In the genomic region with DNA sequence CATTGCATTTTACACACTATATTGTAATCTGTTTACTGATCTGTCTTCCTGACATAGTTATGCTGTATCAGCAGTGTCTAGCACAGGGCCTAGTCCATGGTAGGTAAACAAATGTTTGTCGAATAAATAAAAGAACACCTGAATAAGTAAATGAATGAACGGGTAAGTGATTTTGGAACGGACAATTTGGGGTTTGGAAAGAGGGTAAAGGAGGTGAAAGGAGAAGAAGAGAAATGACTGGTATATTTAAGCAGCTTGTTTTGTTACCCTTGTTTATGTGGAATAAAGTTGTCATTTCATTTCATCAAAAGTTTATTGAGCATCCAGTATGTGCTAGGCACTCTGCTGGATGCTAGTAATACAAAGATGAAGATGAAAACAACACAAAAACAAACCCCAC, we compare ENCODE assay signal across 28 cellular contexts. TPM values are rescaled to one million over a fixed set of nuclear protein-coding genes. Genes with fewer than 3 reads are reported as not detected.
DNase-seq lines count a peak whose midpoint lies in the region; ATAC-seq and TF ChIP-seq lines count a peak whose summit lies in the region.
"Had no signal": no experiment of that assay in that cellular context is flagged by ENCODE, and none has a peak within 500 bp of the region (broad histone marks: within the 10 kb centered on the region; RNA-seq: fewer than 3 reads in every experiment).

A gene (plus strand): TSS at position 301 of the 400 bp plus-strand sequence.

- H3K27ac ChIP-seq in BLaER1 = no peak within 1 kb of the TSS
- H3K27ac ChIP-seq in HL-60 (replicated peaks) = peak within 1 kb of the TSS; percentile 39; the same call in 1 of the 2 replicates
- H3K27ac ChIP-seq in neural progenitor cell = no peak within 1 kb of the TSS
- no peak within 1 kb of the TSS for H3K27ac ChIP-seq in right cardiac atrium (ENCODE audit: low read length)
- H3K27ac ChIP-seq: sigmoid colon, testis had no signal

- no peaks in the 10 kb centered on the region for H3K79me2 ChIP-seq in neural progenitor cell (ENCODE audit: low read depth)

- H3K27me3 Mint-ChIP-seq in glutamatergic neuron (ENCODE audit: unreplicated experiment) (peaks cover 17% of the 10 kb centered on the region), neural progenitor cell (ENCODE audit: insufficient read depth, low read depth) (peaks cover 20% of the 10 kb centered on the region)

- ATAC-seq in right cardiac atrium = no peak
- ATAC-seq in GM18517 (IDR thresholded peaks at IDR 0.05; ENCODE audit: unreplicated experiment) = no peak
- no peak for ATAC-seq in HG02610 (IDR thresholded peaks at IDR 0.05; ENCODE audit: unreplicated experiment)
- ATAC-seq: activated naive CD4-positive, alpha-beta T cell treated with anti-CD3 and anti-CD28 coated beads, Interleukin-2, amount 50 U/mL, for 72 hours; gastrocnemius medialis; stimulated activated memory B cell treated with anti-CD40 and anti-IgM and Interleukin-4, amounts not matched to agents 10 μg/mL and 1 μg/mL and 100 μg/mL, for 72 hours had no signal

- intact Hi-C loops in right cardiac atrium (cut with DNase I) = no loop called here

- peaks cover 9% of the 10 kb centered on the region for H3K4me1 Mint-ChIP-seq in glutamatergic neuron (ENCODE audit: low read depth, unreplicated experiment)
- peaks cover 11% of the 10 kb centered on the region for H3K4me1 Mint-ChIP-seq in neural progenitor cell
- H3K4me1 Mint-ChIP-seq: stimulated activated memory B cell treated with anti-CD40 and anti-IgM and Interleukin-4, amounts not matched to agents 10 μg/mL and 1 μg/mL and 100 μg/mL, for 72 hours had no signal

- H3K9ac ChIP-seq in BLaER1 (no peak within 1 kb of the TSS), neural progenitor cell (no peak within 1 kb of the TSS)

- peak within 1 kb of the TSS; percentile 45 for H2AFZ ChIP-seq in neural progenitor cell (replicated peaks)

- H3K4me3 Mint-ChIP-seq in glutamatergic neuron (ENCODE audit: unreplicated experiment) = peak within 1 kb of the TSS; percentile 34
- peak within 1 kb of the TSS; percentile 24 for H3K4me3 Mint-ChIP-seq in neural progenitor cell
- H3K4me3 Mint-ChIP-seq: stimulated activated memory B cell treated with anti-CD40 and anti-IgM and Interleukin-4, amounts not matched to agents 10 μg/mL and 1 μg/mL and 100 μg/mL, for 72 hours had no signal

- peaks cover 14% of the 10 kb centered on the region for H3F3A ChIP-seq in neural progenitor cell (ENCODE audit: low read depth)

- H3K4me1 ChIP-seq in BLaER1 (peaks cover 17% of the 10 kb centered on the region), neural progenitor cell (peaks cover 15% of the 10 kb centered on the region), right cardiac atrium (ENCODE audit: control insufficient read depth, insufficient read depth, low read length) (peaks cover 2% of the 10 kb centered on the region)
- H3K4me1 ChIP-seq: BE2C, gastrocnemius medialis had no signal

- peaks cover 5% of the 10 kb centered on the region for H3K9me3 ChIP-seq in BLaER1
- H3K9me3 ChIP-seq in neural progenitor cell (ENCODE audit: low read depth) = no peaks in the 10 kb centered on the region
- H3K9me3 ChIP-seq in right cardiac atrium (ENCODE audit: control insufficient read depth, low read length) = no peaks in the 10 kb centered on the region
- H3K9me3 ChIP-seq: BE2C, gastrocnemius medialis, sigmoid colon, SJSA1, testis had no signal

- H3K36me3 ChIP-seq in BLaER1 = no peaks in the 10 kb centered on the region
- no peaks in the 10 kb centered on the region for H3K36me3 ChIP-seq in neural progenitor cell
- H3K36me3 ChIP-seq: BE2C, gastrocnemius medialis, sigmoid colon, SJSA1 had no signal

- no peak within 1 kb of the TSS for H3K27ac Mint-ChIP-seq in glutamatergic neuron (ENCODE audit: unreplicated experiment)
- H3K27ac Mint-ChIP-seq in neural progenitor cell = peak within 1 kb of the TSS; percentile 61
- H3K27ac Mint-ChIP-seq: stimulated activated memory B cell treated with anti-CD40 and anti-IgM and Interleukin-4, amounts not matched to agents 10 μg/mL and 1 μg/mL and 100 μg/mL, for 72 hours had no signal

- WGBS in right cardiac atrium = 92% methylated on average over 3 of the region's 3 CpGs

- peaks cover 5% of the 10 kb centered on the region for H3K9me3 Mint-ChIP-seq in glutamatergic neuron (ENCODE audit: unreplicated experiment)
- H3K9me3 Mint-ChIP-seq in neural progenitor cell = peaks cover 13% of the 10 kb centered on the region
- H3K9me3 Mint-ChIP-seq: activated naive CD4-positive, alpha-beta T cell treated with anti-CD3 and anti-CD28 coated beads, Interleukin-2, amount 50 U/mL, for 72 hours; stimulated activated memory B cell treated with anti-CD40 and anti-IgM and Interleukin-4, amounts not matched to agents 10 μg/mL and 1 μg/mL and 100 μg/mL, for 72 hours had no signal

- H3K4me3 ChIP-seq in BLaER1 (no peak within 1 kb of the TSS), HL-60 (replicated peaks; ENCODE audit: insufficient read depth, low read length) (no peak within 1 kb of the TSS), neural progenitor cell (no peak within 1 kb of the TSS), right cardiac atrium (ENCODE audit: low read length) (no peak within 1 kb of the TSS)
- H3K4me3 ChIP-seq: SJSA1 had no signal

- peaks cover 25% of the 10 kb centered on the region for H3K36me3 Mint-ChIP-seq in glutamatergic neuron (ENCODE audit: unreplicated experiment)
- H3K36me3 Mint-ChIP-seq in neural progenitor cell = no peaks in the 10 kb centered on the region
- H3K36me3 Mint-ChIP-seq: activated naive CD4-positive, alpha-beta T cell treated with anti-CD3 and anti-CD28 coated beads, Interleukin-2, amount 50 U/mL, for 72 hours; stimulated activated memory B cell treated with anti-CD40 and anti-IgM and Interleukin-4, amounts not matched to agents 10 μg/mL and 1 μg/mL and 100 μg/mL, for 72 hours had no signal

- DNase-seq in HL-60 (ENCODE audit: low read depth in 1 of 2, low spot score in 1 of 2) (no peak), glutamatergic neuron (no peak), neural progenitor cell (ENCODE audit: low spot score) (no peak), right cardiac atrium (no peak)
- DNase-seq: activated CD4-positive, alpha-beta T cell treated with anti-CD3 and anti-CD28 coated beads, Interleukin-2, amount 50 U/mL, for 48 hours; BE2C; DMS79; gastrocnemius medialis; GDM1; midbrain; NCI-H1105; NCI-H2081; NCI-H226; NCI-H69; sigmoid colon; stimulated activated CD4-positive, alpha-beta T cell treated with anti-CD3 and anti-CD28 coated beads, Interleukin-4, amount 100 ng/mL, for 24 hours; testis had no signal

- H3K4me2 ChIP-seq in BLaER1 = peak within 1 kb of the TSS; percentile 78
- peak within 1 kb of the TSS; percentile 27 for H3K4me2 ChIP-seq in neural progenitor cell

- H3K27me3 ChIP-seq in BLaER1 (peaks cover 6% of the 10 kb centered on the region; the same call in 1 of the 2 replicates), HL-60 (ENCODE audit: insufficient read depth, poor library complexity, severe bottlenecking) (no peaks in the 10 kb centered on the region), neural progenitor cell (peaks cover 53% of the 10 kb centered on the region), right cardiac atrium (ENCODE audit: control insufficient read depth, insufficient read depth) (no peaks in the 10 kb centered on the region)
- H3K27me3 ChIP-seq: SJSA1, testis had no signal

- no peaks in the 10 kb centered on the region for H4K20me1 ChIP-seq in BLaER1
- H4K20me1 ChIP-seq in neural progenitor cell (ENCODE audit: low read depth) = no peaks in the 10 kb centered on the region

- TF ChIP-seq CTCF in HL-60 (IDR thresholded peaks at IDR 0.05; ENCODE audit: insufficient read depth, low read length) = no peak
- no peak for TF ChIP-seq CTCF in glutamatergic neuron (IDR thresholded peaks at IDR 0.05; ENCODE audit: partially characterized antibody, unreplicated experiment)
- no peak for TF ChIP-seq CTCF in neural progenitor cell (IDR thresholded peaks at IDR 0.05)

RNA-seq across cellular contexts. Expression of the gene that starts here (rescaled TPM):
- total RNA-seq in glutamatergic neuron (ENCODE audit: unreplicated experiment) (not detected), neural progenitor cell (ENCODE audit: low replicate concordance) (not detected in 2 replicates), right cardiac atrium (not detected)
- polyA plus RNA-seq in right cardiac atrium = not detected
- total RNA-seq: activated naive CD4-positive, alpha-beta T cell treated with anti-CD3 and anti-CD28 coated beads, Interleukin-2, amount 50 U/mL, for 72 hours; gastrocnemius medialis; H4; liver; MCF 10A; neural crest cell; RPMI7951; sigmoid colon; SJSA1; testis had no signal
